Comparison of ENCODE assay signal across 11 cellular contexts in genomic region chr6:103672169-103672568, GRCh38.
DNase-seq lines count a peak whose midpoint lies in the region; FAIRE-seq and TF ChIP-seq lines count a peak whose summit lies in the region.
"Had no signal": no experiment of that assay in that cellular context is flagged by ENCODE, and none has a peak within 500 bp of the region (broad histone marks: within the 10 kb centered on the region; RNA-seq: fewer than 3 reads in every experiment).

No MANE protein-coding gene starts in this region.

- peak; percentile 23 for FAIRE-seq in frontal cortex (lab: Jason Lieb, UNC)

- DNase-seq in HuH-7 (ENCODE audit: low spot score), result peak; percentile 18
- peak; percentile 4 for DNase-seq in SW480 (ENCODE audit: low spot score)
- no peak for DNase-seq in frontal cortex (ENCODE audit: low spot score in 2 of 2)
- no peak for DNase-seq in activated T-cell treated with anti-CD3 and anti-CD28 coated beads, Interleukin-2, amount 50 U/mL, for 1 hour
- no peak for DNase-seq in OCI-M2 (lab: John Stamatoyannopoulos, UW; ENCODE audit: unreplicated experiment)
- DNase-seq in iPS-NIHi7 (ENCODE audit: extremely low spot score), result no peak
- no peak for DNase-seq in activated gamma-delta T cell treated with Interleukin-2 at 50 U/mL for 16 hours
- DNase-seq: esophagus squamous epithelium; kidney; stimulated activated naive CD8-positive, alpha-beta T cell treated with anti-CD3 and anti-CD28 coated beads, Interleukin-15, amount 100 ng/mL, for 72 hours had no signal

- peak; percentile 46 for TF ChIP-seq CTCF in C4-2B (conservative IDR thresholded peaks at IDR 0.05)

- no peak overlapping the region for H3K27ac ChIP-seq in C4-2B
- H3K27ac ChIP-seq: esophagus squamous epithelium had no signal

Comparison
In these comparisons a context has a peak if more than half of its experiments do, and no peak if none do; other contexts are left out.
1. DNase-seq: peak in HuH-7 (single experiment) and SW480 (single experiment); none in frontal cortex (0 of 2), activated T-cell treated with anti-CD3 and anti-CD28 coated beads, Interleukin-2, amount 50 U/mL, for 1 hour (single experiment), OCI-M2 (single experiment), iPS-NIHi7 (single experiment) and activated gamma-delta T cell treated with Interleukin-2 at 50 U/mL for 16 hours (single experiment).